In genomic region chr9:111986035-111986556, GRCh38 we compare ENCODE assay signal across 9 cellular contexts.
A peak's percentile ranks its signal among the peaks of the same experiment; 100 is the strongest.
DNase-seq lines count a peak whose midpoint lies in the region; ATAC-seq and TF ChIP-seq lines count a peak whose summit lies in the region.
"Had no signal": no experiment of that assay in that cellular context is flagged by ENCODE, and none has a peak within 500 bp of the region (broad histone marks: within the 10 kb centered on the region; RNA-seq: fewer than 3 reads in every experiment).

No MANE protein-coding gene starts in this region.

- ATAC-seq in GM18505 (IDR thresholded peaks at IDR 0.05; ENCODE audit: unreplicated experiment): no peak
- peak; percentile 17 for ATAC-seq in stimulated activated memory B cell treated with anti-CD40 and anti-IgM and Interleukin-4, amounts not matched to agents 10 μg/mL and 1 μg/mL and 100 μg/mL, for 72 hours
- no peak for ATAC-seq in HG03469 (IDR thresholded peaks at IDR 0.05; ENCODE audit: unreplicated experiment)
- ATAC-seq in HG03196 (IDR thresholded peaks at IDR 0.05; ENCODE audit: unreplicated experiment): no peak

- no peaks in the 10 kb centered on the region for H3K9me3 Mint-ChIP-seq in activated T-helper 1 cell treated with anti-CD3 and anti-CD28 coated beads, Interleukin-12 subunit alpha, Interleukin-12 subunit beta, Interleukin-2, Interleukin-4 antibody, amounts not matched to agents 30 ng/mL and 10 ng/mL and 1 ng/mL, durations not matched to agents 14 hours and 24 hours and 36 hours
- H3K9me3 Mint-ChIP-seq in stimulated activated memory B cell treated with anti-CD40 and anti-IgM and Interleukin-4, amounts not matched to agents 10 μg/mL and 1 μg/mL and 100 μg/mL, for 72 hours: no peaks in the 10 kb centered on the region

- peak overlapping the region; percentile 4 for H3K27ac Mint-ChIP-seq in activated T-helper 1 cell treated with anti-CD3 and anti-CD28 coated beads, Interleukin-12 subunit alpha, Interleukin-12 subunit beta, Interleukin-2, Interleukin-4 antibody, amounts not matched to agents 30 ng/mL and 10 ng/mL and 1 ng/mL, durations not matched to agents 14 hours and 24 hours and 36 hours
- H3K27ac Mint-ChIP-seq in stimulated activated memory B cell treated with anti-CD40 and anti-IgM and Interleukin-4, amounts not matched to agents 10 μg/mL and 1 μg/mL and 100 μg/mL, for 72 hours: peak overlapping the region; percentile 95

- H3K36me3 Mint-ChIP-seq in activated T-helper 1 cell treated with anti-CD3 and anti-CD28 coated beads, Interleukin-12 subunit alpha, Interleukin-12 subunit beta, Interleukin-2, Interleukin-4 antibody, amounts not matched to agents 30 ng/mL and 10 ng/mL and 1 ng/mL, durations not matched to agents 14 hours and 24 hours and 36 hours (ENCODE audit: low read depth): no peaks in the 10 kb centered on the region
- H3K36me3 Mint-ChIP-seq in stimulated activated memory B cell treated with anti-CD40 and anti-IgM and Interleukin-4, amounts not matched to agents 10 μg/mL and 1 μg/mL and 100 μg/mL, for 72 hours: peaks cover 6% of the 10 kb centered on the region

- intact Hi-C loops in activated T-helper 1 cell treated with anti-CD3 and anti-CD28 coated beads, Interleukin-12 subunit alpha, Interleukin-12 subunit beta, Interleukin-2, Interleukin-4 antibody, amounts not matched to agents 30 ng/mL and 10 ng/mL and 1 ng/mL, durations not matched to agents 14 hours and 24 hours and 36 hours (cut with micrococcal nuclease): no loop called here

- TF ChIP-seq POLR2A in GM18505 (IDR thresholded peaks at IDR 0.05; ENCODE audit: borderline replicate concordance, extremely low read depth, insufficient read depth, insufficient read length): peak; percentile 43

- DNase-seq in activated T-helper 1 cell treated with anti-CD3 and anti-CD28 coated beads, Interleukin-12 subunit alpha, Interleukin-12 subunit beta, Interleukin-2, Interleukin-4 antibody, amounts not matched to agents 30 ng/mL and 10 ng/mL and 1 ng/mL, durations not matched to agents 14 hours and 24 hours and 36 hours (ENCODE audit: low spot score): no peak
- DNase-seq in hepatic stellate cell (ENCODE audit: low spot score) (peak; percentile 31), putamen (ENCODE audit: low spot score) (no peak)
- DNase-seq: activated CD4-positive, alpha-beta T cell treated with anti-CD3 and anti-CD28 coated beads for 48 hours; activated gamma-delta T cell had no signal

- no peak overlapping the region for H3K4me3 Mint-ChIP-seq in activated T-helper 1 cell treated with anti-CD3 and anti-CD28 coated beads, Interleukin-12 subunit alpha, Interleukin-12 subunit beta, Interleukin-2, Interleukin-4 antibody, amounts not matched to agents 30 ng/mL and 10 ng/mL and 1 ng/mL, durations not matched to agents 14 hours and 24 hours and 36 hours
- H3K4me3 Mint-ChIP-seq in stimulated activated memory B cell treated with anti-CD40 and anti-IgM and Interleukin-4, amounts not matched to agents 10 μg/mL and 1 μg/mL and 100 μg/mL, for 72 hours: peak overlapping the region; percentile 8

- H3K27me3 Mint-ChIP-seq in activated T-helper 1 cell treated with anti-CD3 and anti-CD28 coated beads, Interleukin-12 subunit alpha, Interleukin-12 subunit beta, Interleukin-2, Interleukin-4 antibody, amounts not matched to agents 30 ng/mL and 10 ng/mL and 1 ng/mL, durations not matched to agents 14 hours and 24 hours and 36 hours (ENCODE audit: insufficient read depth): peaks cover 9% of the 10 kb centered on the region
- no peaks in the 10 kb centered on the region for H3K27me3 Mint-ChIP-seq in stimulated activated memory B cell treated with anti-CD40 and anti-IgM and Interleukin-4, amounts not matched to agents 10 μg/mL and 1 μg/mL and 100 μg/mL, for 72 hours

- H3K4me1 Mint-ChIP-seq in activated T-helper 1 cell treated with anti-CD3 and anti-CD28 coated beads, Interleukin-12 subunit alpha, Interleukin-12 subunit beta, Interleukin-2, Interleukin-4 antibody, amounts not matched to agents 30 ng/mL and 10 ng/mL and 1 ng/mL, durations not matched to agents 14 hours and 24 hours and 36 hours (ENCODE audit: low read depth): peaks cover 20% of the 10 kb centered on the region
- peaks cover 63% of the 10 kb centered on the region for H3K4me1 Mint-ChIP-seq in stimulated activated memory B cell treated with anti-CD40 and anti-IgM and Interleukin-4, amounts not matched to agents 10 μg/mL and 1 μg/mL and 100 μg/mL, for 72 hours
